In genomic region chr21:31753949-31754348, GRCh38 we compare ENCODE assay signal across 21 cellular contexts. TPM values are rescaled to one million over a fixed set of nuclear protein-coding genes. Genes with fewer than 3 reads are reported as not detected.
A peak's percentile ranks its signal among the peaks of the same experiment; 100 is the strongest.
DNase-seq lines count a peak whose midpoint lies in the region; ATAC-seq and TF ChIP-seq lines count a peak whose summit lies in the region.
"Had no signal": no experiment of that assay in that cellular context is flagged by ENCODE, and none has a peak within 500 bp of the region (broad histone marks: within the 10 kb centered on the region; RNA-seq: fewer than 3 reads in every experiment).

No MANE protein-coding gene starts in this region.

- no peak overlapping the region for H3K4me3 Mint-ChIP-seq in endothelial cell (ENCODE audit: unreplicated experiment)
- H3K4me3 Mint-ChIP-seq: B cell; CD4-positive, CD25-positive, alpha-beta regulatory T cell had no signal

- peak overlapping the region; percentile 1 to 28 for H3K27ac ChIP-seq in esophagus (ENCODE audit: low read depth in 2 of 2, low read length in 1 of 2)
- H3K27ac ChIP-seq: 22Rv1 had no signal

- H3K9me3 ChIP-seq in esophagus (ENCODE audit: control insufficient read depth in 2 of 2, insufficient read depth in 1 of 2, low read depth in 1 of 2, low read length in 1 of 2), result no peaks in the 10 kb centered on the region
- H3K9me3 ChIP-seq: Caco-2, HAP-1, SK-N-SH had no signal

- DNase-seq in SIG-M5 treated with dmso at 0.1 percent for 504 hours (lab: John Stamatoyannopoulos, UW; ENCODE audit: unreplicated experiment) (peak; percentile 20), SIG-M5 (lab: John Stamatoyannopoulos, UW) (no peak), NOMO-1 treated with dmso at 0.1 percent for 144 hours (lab: John Stamatoyannopoulos, UW; ENCODE audit: unreplicated experiment) (peak; percentile 55), endothelial cell (ENCODE audit: low spot score) (no peak)
- no peak for DNase-seq in stimulated activated CD4-positive, alpha-beta T cell treated with anti-CD3 and anti-CD28 coated beads, Interleukin-15, amount 100 ng/mL, for 24 hours
- DNase-seq: Caco-2; CD4-positive, CD25-positive, alpha-beta regulatory T cell; DMS153; KBM-7; NCI-H1105; NCI-H1694 treated with DMSO at 0.1 percent for 48 hours; NCI-H446; NCI-H69; NK-92 treated with Interleukin-12 subunit alpha and Interleukin-12 subunit beta, amount 100 ng/mL, for 24 hours; SK-N-SH had no signal

- H3K36me3 Mint-ChIP-seq in endothelial cell (ENCODE audit: low read depth, unreplicated experiment), result no peaks in the 10 kb centered on the region
- H3K36me3 Mint-ChIP-seq: CD4-positive, CD25-positive, alpha-beta regulatory T cell had no signal

- no peak overlapping the region for H3K27ac Mint-ChIP-seq in endothelial cell (ENCODE audit: unreplicated experiment)
- H3K27ac Mint-ChIP-seq: B cell; CD4-positive, CD25-positive, alpha-beta regulatory T cell had no signal

- no peaks in the 10 kb centered on the region for H3K27me3 ChIP-seq in esophagus (ENCODE audit: control insufficient read depth in 1 of 2, insufficient read depth in 2 of 2, low read length in 2 of 2)

- H3K4me1 Mint-ChIP-seq in endothelial cell (ENCODE audit: unreplicated experiment), result no peaks in the 10 kb centered on the region
- H3K4me1 Mint-ChIP-seq: B cell; CD4-positive, CD25-positive, alpha-beta regulatory T cell had no signal

- H3K9me3 Mint-ChIP-seq in endothelial cell (ENCODE audit: unreplicated experiment), result no peaks in the 10 kb centered on the region

- 50 to 68% methylated on average over 1 of the region's 1 CpG for WGBS in esophagus, 2 donors

- H3K36me3 ChIP-seq in esophagus (ENCODE audit: control insufficient read depth in 2 of 2, insufficient read depth in 2 of 2, low read length in 1 of 2), result no peaks in the 10 kb centered on the region
- H3K36me3 ChIP-seq: HAP-1 had no signal

- no peak for ATAC-seq in HG03521 (IDR thresholded peaks at IDR 0.05; ENCODE audit: unreplicated experiment)
- no peak for ATAC-seq in HG03571 (IDR thresholded peaks at IDR 0.05; ENCODE audit: unreplicated experiment)

- no peak overlapping the region for H3K4me3 ChIP-seq in esophagus (ENCODE audit: low read depth in 1 of 2, low read length in 2 of 2)
- H3K4me3 ChIP-seq: HAP-1 had no signal

- no peak for TF ChIP-seq CTCF in endothelial cell (IDR thresholded peaks at IDR 0.05; ENCODE audit: unreplicated experiment)

- no peaks in the 10 kb centered on the region for H3K27me3 Mint-ChIP-seq in endothelial cell (ENCODE audit: unreplicated experiment)
- H3K27me3 Mint-ChIP-seq: B cell had no signal

- peaks cover 0 to 2% of the 10 kb centered on the region in 2 donors for H3K4me1 ChIP-seq in esophagus (ENCODE audit: control insufficient read depth in 2 of 2, insufficient read depth in 2 of 2, low read length in 1 of 2)
- H3K4me1 ChIP-seq: Caco-2, HAP-1 had no signal

RNA-seq across cellular contexts. Expression of gene SCAF4, which starts 22.0 kb away (rescaled TPM):
- polyA plus RNA-seq in esophagus, result 10 to 100 TPM in 1 of 2 donors, 1 to 10 TPM in 1; 9.7 to 10.5 TPM
- total RNA-seq in endothelial cell (ENCODE audit: unreplicated experiment), result 49.7 TPM

Comparison
In these comparisons a context has a peak if more than half of its experiments do, and no peak if none do; other contexts are left out.
1. DNase-seq: peak in SIG-M5 treated with dmso at 0.1 percent for 504 hours (single experiment) and NOMO-1 treated with dmso at 0.1 percent for 144 hours (single experiment); none in SIG-M5 (single experiment), stimulated activated CD4-positive, alpha-beta T cell treated with anti-CD3 and anti-CD28 coated beads, Interleukin-15, amount 100 ng/mL, for 24 hours (single experiment) and endothelial cell (single experiment).